In genomic region chr3:50260942-50261441, GRCh38 we compare ENCODE assay signal across 9 cellular contexts. TPM values are rescaled to one million over a fixed set of nuclear protein-coding genes. Genes with fewer than 3 reads are reported as not detected.
DNase-seq lines count a peak whose midpoint lies in the region; ATAC-seq and TF ChIP-seq lines count a peak whose summit lies in the region.
"Had no signal": no experiment of that assay in that cellular context is flagged by ENCODE, and none has a peak within 500 bp of the region (broad histone marks: within the 10 kb centered on the region; RNA-seq: fewer than 3 reads in every experiment).

No MANE protein-coding gene starts in this region.

- DNase-seq in GM23248 (no peak), activated B cell treated with CpG ODN at 0.5 μM for 24 hours (no peak), right cardiac atrium (peak in 1 of 3 donors; percentile 66), ureter (ENCODE audit: low spot score) (no peak)
- no peak for DNase-seq in effector CD4-positive, alpha-beta T cell
- DNase-seq in activated CD4-positive, alpha-beta T cell treated with anti-CD3 and anti-CD28 coated beads, Interleukin-2, amount 50 U/mL, for 48 hours: no peak
- DNase-seq in natural killer cell treated with Interleukin-12 subunit alpha and Interleukin-12 subunit beta and Interleukin-15 and Interleukin-18, amount 100 ng/mL, for 72 hours (ENCODE audit: low spot score): no peak
- DNase-seq: T-helper 1 cell had no signal

- H3K79me2 ChIP-seq in GM23248 (ENCODE audit: insufficient read depth): peaks cover 17% of the 10 kb centered on the region

- POLR2A ChIA-PET in activated B cell treated with CpG ODN at 0.5 μM for 24 hours (lab: Charles Lee): interaction anchor here (0.5 to 2.0 kb wide), 2 partner anchors 25 to 783 kb away, joined by 10 to 13 read pairs; partner anchors contain the start of gene GNAI2

- H3K4me1 ChIP-seq in GM23248 (ENCODE audit: insufficient read depth) (peaks cover 19% of the 10 kb centered on the region), right cardiac atrium (ENCODE audit: control insufficient read depth, insufficient read depth, low read length) (peaks cover 17% of the 10 kb centered on the region)

- ATAC-seq in activated B cell treated with CpG ODN at 0.5 μM for 24 hours (ENCODE audit: low read depth): no peak
- ATAC-seq in right cardiac atrium: no peak
- ATAC-seq in natural killer cell treated with Interleukin-12 subunit alpha and Interleukin-12 subunit beta and Interleukin-15 and Interleukin-18, amount 100 ng/mL, for 72 hours: no peak

- H2AFZ ChIP-seq in GM23248: no peak overlapping the region

- H3K27ac Mint-ChIP-seq in activated B cell treated with CpG ODN at 0.5 μM for 24 hours: no peak overlapping the region
- no peak overlapping the region for H3K27ac Mint-ChIP-seq in natural killer cell treated with Interleukin-12 subunit alpha and Interleukin-12 subunit beta and Interleukin-15 and Interleukin-18, amount 100 ng/mL, for 72 hours

- no peak for TF ChIP-seq CTCF in activated B cell treated with CpG ODN at 0.5 μM for 24 hours (IDR thresholded peaks at IDR 0.05)

- peaks cover 13% of the 10 kb centered on the region for H3K36me3 ChIP-seq in GM23248 (ENCODE audit: low read depth)

- CTCF ChIA-PET in activated B cell treated with CpG ODN at 0.5 μM for 24 hours (lab: Charles Lee): interaction anchor here (1.5 to 4.4 kb wide), 2 partner anchors 13 to 281 kb away, joined by 4 to 34 read pairs; no protein-coding TSS in a partner anchor

- H3K9ac ChIP-seq in GM23248: peak overlapping the region; percentile 84

- H3K9me3 ChIP-seq in GM23248 (ENCODE audit: low read depth) (no peaks in the 10 kb centered on the region), right cardiac atrium (ENCODE audit: control insufficient read depth, low read length) (no peaks in the 10 kb centered on the region)

- peaks cover 7% of the 10 kb centered on the region for H3K4me1 Mint-ChIP-seq in activated B cell treated with CpG ODN at 0.5 μM for 24 hours
- H3K4me1 Mint-ChIP-seq in natural killer cell treated with Interleukin-12 subunit alpha and Interleukin-12 subunit beta and Interleukin-15 and Interleukin-18, amount 100 ng/mL, for 72 hours (ENCODE audit: low read depth in 2 of 2): peaks cover 4 to 10% of the 10 kb centered on the region in 2 donors

- 51 to 59% methylated on average over 5 of the region's 5 CpGs for WGBS in GM23248 (ENCODE audit: low coverage in 1 of 2, low lambda C conversion rate in 2 of 2, missing lambda C conversion rate in 2 of 2), 2 experiments
- WGBS in right cardiac atrium: 48% methylated on average over 5 of the region's 5 CpGs

- peak overlapping the region; percentile 71 for H3K4me2 ChIP-seq in GM23248 (ENCODE audit: unreplicated experiment)

- no peaks in the 10 kb centered on the region for H3K27me3 ChIP-seq in GM23248 (replicated peaks; ENCODE audit: insufficient read depth)
- no peaks in the 10 kb centered on the region for H3K27me3 ChIP-seq in right cardiac atrium (ENCODE audit: control insufficient read depth, insufficient read depth)

- H3K4me3 Mint-ChIP-seq in activated B cell treated with CpG ODN at 0.5 μM for 24 hours: peak overlapping the region; percentile 73
- no peak overlapping the region for H3K4me3 Mint-ChIP-seq in natural killer cell treated with Interleukin-12 subunit alpha and Interleukin-12 subunit beta and Interleukin-15 and Interleukin-18, amount 100 ng/mL, for 72 hours

- H3K36me3 Mint-ChIP-seq in activated B cell treated with CpG ODN at 0.5 μM for 24 hours (ENCODE audit: low read depth): peaks cover 31% of the 10 kb centered on the region
- peaks cover 6% of the 10 kb centered on the region for H3K36me3 Mint-ChIP-seq in natural killer cell treated with Interleukin-12 subunit alpha and Interleukin-12 subunit beta and Interleukin-15 and Interleukin-18, amount 100 ng/mL, for 72 hours

- no peaks in the 10 kb centered on the region for H4K20me1 ChIP-seq in GM23248 (ENCODE audit: insufficient read depth)

- in situ Hi-C loops in GM23248 (cut with MboI): no loop called here

- peaks cover 3% of the 10 kb centered on the region for H3K27me3 Mint-ChIP-seq in activated B cell treated with CpG ODN at 0.5 μM for 24 hours
- H3K27me3 Mint-ChIP-seq in natural killer cell treated with Interleukin-12 subunit alpha and Interleukin-12 subunit beta and Interleukin-15 and Interleukin-18, amount 100 ng/mL, for 72 hours: no peaks in the 10 kb centered on the region

- intact Hi-C loops in activated B cell treated with CpG ODN at 0.5 μM for 24 hours (cut with micrococcal nuclease): loop anchor here (1.0 kb wide), 6 partner anchors 12 to 67 kb away; partner anchors contain the start of gene IFRD2
- intact Hi-C loops in right cardiac atrium (cut with DNase I): no loop called here

- H3K27ac ChIP-seq in GM23248 (peak overlapping the region; percentile 64), right cardiac atrium (ENCODE audit: low read length) (peak overlapping the region; percentile 88), skin epidermis (peak overlapping the region in 20 of 21 experiments; percentile 77 to 99 (median 96))

- H3K4me3 ChIP-seq in GM23248 (peak overlapping the region; percentile 67), right cardiac atrium (ENCODE audit: low read length) (peak overlapping the region; percentile 53), skin epidermis (peak overlapping the region in 5 of 7 experiments; percentile 39 to 64 (median 53))

- peaks cover 6% of the 10 kb centered on the region; the same call in 1 of the 2 replicates for H3F3A ChIP-seq in GM23248 (ENCODE audit: insufficient read depth)

- H3K9me2 ChIP-seq in GM23248 (ENCODE audit: insufficient read depth): no peaks in the 10 kb centered on the region

- no peaks in the 10 kb centered on the region for H3K9me3 Mint-ChIP-seq in activated B cell treated with CpG ODN at 0.5 μM for 24 hours
- no peaks in the 10 kb centered on the region for H3K9me3 Mint-ChIP-seq in natural killer cell treated with Interleukin-12 subunit alpha and Interleukin-12 subunit beta and Interleukin-15 and Interleukin-18, amount 100 ng/mL, for 72 hours

RNA-seq across cellular contexts. Expression of gene SEMA3B, which starts 8.0 kb away (rescaled TPM):
- 8.8 and 13.3 TPM in 2 replicates for total RNA-seq in GM23248 (2014; rRNA removed; shearing (Covaris generic))
- polyA plus RNA-seq in GM23248 (2016; fragmentation: Nextera tagmentation; extraction: Ambion mirVana) (7.6 and 8.4 TPM in 2 replicates), right cardiac atrium (35.7 TPM)
- total RNA-seq in activated B cell treated with CpG ODN at 0.5 μM for 24 hours (0.15 TPM in 1 of 2 replicates, not detected in the other), right cardiac atrium (10 to 100 TPM; 19.2 to 33.9 (median 29.3) TPM), ureter (18.2 TPM)
- 1 to 10 TPM in 1 of 2 donors, under 1 TPM in 1; 0.89 to 1.2 TPM for total RNA-seq in natural killer cell treated with Interleukin-12 subunit alpha and Interleukin-12 subunit beta and Interleukin-15 and Interleukin-18, amount 100 ng/mL, for 72 hours

RNA-seq across cellular contexts. Expression of gene LSMEM2, which starts 17.9 kb away (rescaled TPM):
- not detected in 2 replicates for total RNA-seq in GM23248 (2014; rRNA removed; shearing (Covaris generic))
- not detected in 2 replicates for polyA plus RNA-seq in GM23248 (2016; fragmentation: Nextera tagmentation; extraction: Ambion mirVana)
- total RNA-seq in activated B cell treated with CpG ODN at 0.5 μM for 24 hours: not detected in 2 replicates
- 10 to 100 TPM in 2 of 4 donors, 1 to 10 TPM in 2; 1.4 to 15.7 (median 8.0) TPM for total RNA-seq in right cardiac atrium
- 14.6 TPM for polyA plus RNA-seq in right cardiac atrium
- total RNA-seq in ureter: not detected
- total RNA-seq in natural killer cell treated with Interleukin-12 subunit alpha and Interleukin-12 subunit beta and Interleukin-15 and Interleukin-18, amount 100 ng/mL, for 72 hours: not detected

RNA-seq across cellular contexts. Expression of gene GNAI2, which starts 25.0 kb away (rescaled TPM):
- 393 and 427 TPM in 2 replicates for total RNA-seq in GM23248 (2014; rRNA removed; shearing (Covaris generic))
- 424 and 426 TPM in 2 replicates for polyA plus RNA-seq in GM23248 (2016; fragmentation: Nextera tagmentation; extraction: Ambion mirVana)
- 281 and 295 TPM in 2 replicates for total RNA-seq in activated B cell treated with CpG ODN at 0.5 μM for 24 hours
- total RNA-seq in right cardiac atrium: 100 to 1,000 TPM; 129 to 149 (median 148) TPM
- polyA plus RNA-seq in right cardiac atrium: 122 TPM
- 222 TPM for total RNA-seq in ureter
- 100 to 1,000 TPM; 331 to 413 TPM for total RNA-seq in natural killer cell treated with Interleukin-12 subunit alpha and Interleukin-12 subunit beta and Interleukin-15 and Interleukin-18, amount 100 ng/mL, for 72 hours

RNA-seq across cellular contexts. Expression of gene IFRD2, which starts 31.2 kb away (rescaled TPM):
- 86.6 and 90.2 TPM in 2 replicates for total RNA-seq in GM23248 (2014; rRNA removed; shearing (Covaris generic))
- polyA plus RNA-seq in GM23248 (2016; fragmentation: Nextera tagmentation; extraction: Ambion mirVana) (85.4 and 90.6 TPM in 2 replicates), right cardiac atrium (50.9 TPM)
- total RNA-seq in activated B cell treated with CpG ODN at 0.5 μM for 24 hours (92.2 and 105 TPM in 2 replicates), right cardiac atrium (10 to 100 TPM; 51.0 to 67.6 (median 56.9) TPM), ureter (104 TPM)
- total RNA-seq in natural killer cell treated with Interleukin-12 subunit alpha and Interleukin-12 subunit beta and Interleukin-15 and Interleukin-18, amount 100 ng/mL, for 72 hours: 100 to 1,000 TPM in 1 of 2 donors, 10 to 100 TPM in 1; 84.2 to 225 TPM

RNA-seq across cellular contexts. Expression of gene HYAL3, which starts 38.2 kb away (rescaled TPM):
- total RNA-seq in GM23248 (2014; rRNA removed; shearing (Covaris generic)): 3.0 and 9.6 TPM in 2 replicates
- 5.7 and 7.6 TPM in 2 replicates for polyA plus RNA-seq in GM23248 (2016; fragmentation: Nextera tagmentation; extraction: Ambion mirVana)
- total RNA-seq in activated B cell treated with CpG ODN at 0.5 μM for 24 hours: 2.0 and 2.5 TPM in 2 replicates
- 1 to 10 TPM; 1.1 to 2.4 (median 1.7) TPM for total RNA-seq in right cardiac atrium
- 2.9 TPM for polyA plus RNA-seq in right cardiac atrium
- total RNA-seq in ureter: 1.8 TPM
- total RNA-seq in natural killer cell treated with Interleukin-12 subunit alpha and Interleukin-12 subunit beta and Interleukin-15 and Interleukin-18, amount 100 ng/mL, for 72 hours: 1 to 10 TPM; 5.5 to 5.6 TPM
